ENCODE assay signal across 25 cellular contexts in genomic region chr4:114926508-114926907, GRCh38.
DNase-seq lines count a peak whose midpoint lies in the region; ATAC-seq and TF ChIP-seq lines count a peak whose summit lies in the region.
"Had no signal": no experiment of that assay in that cellular context is flagged by ENCODE, and none has a peak within 500 bp of the region (broad histone marks: within the 10 kb centered on the region; RNA-seq: fewer than 3 reads in every experiment).

No MANE protein-coding gene starts in this region.

- DNase-seq in caudate nucleus (lab: John Stamatoyannopoulos, UW) = peak in 1 of 61 donors; percentile 5
- no peak for DNase-seq in sciatic nerve (ENCODE audit: low spot score)
- no peak for DNase-seq in ovary
- DNase-seq in aorta = no peak
- no peak for DNase-seq in AG08395 (ENCODE audit: low spot score)
- DNase-seq: CD4-positive, alpha-beta memory T cell; DND-41; GM23248; NCI-H1092; NCI-H1436 treated with DMSO at 0.1 percent for 48 hours; NCI-H2029; NCI-H2227 treated with DMSO at 0.1 percent for 48 hours; NCI-H510A; NK-92 treated with Interleukin-12 subunit alpha and Interleukin-12 subunit beta, amount 100 ng/mL, for 24 hours; SHP77 treated with DMSO at 0.1 percent for 48 hours; SK-N-SH had no signal

- TF ChIP-seq POLR2A in ovary (IDR thresholded peaks at IDR 0.05) = no peak

- TF ChIP-seq EP300 in ovary (IDR thresholded peaks at IDR 0.05) = no peak

- intact Hi-C loops in sciatic nerve (cut with DNase I) = no loop called here
- intact Hi-C loops in ovary (cut with DNase I) = no loop called here
- intact Hi-C loops in aorta (cut with DNase I) = no loop called here

- H3K36me3 ChIP-seq in ovary (no peaks in the 10 kb centered on the region), aorta (ENCODE audit: control insufficient read depth in 1 of 2, insufficient read depth in 2 of 2, low read length in 1 of 2) (no peaks in the 10 kb centered on the region)
- H3K36me3 ChIP-seq: BLaER1, HAP-1 had no signal

- TF ChIP-seq CTCF in ovary (IDR thresholded peaks at IDR 0.05) = no peak

- H3K27me3 ChIP-seq in layer of hippocampus (ENCODE audit: control insufficient read depth, insufficient read depth, low read length) = no peaks in the 10 kb centered on the region
- no peaks in the 10 kb centered on the region for H3K27me3 ChIP-seq in ovary
- H3K27me3 ChIP-seq in aorta (ENCODE audit: control insufficient read depth in 1 of 2, insufficient read depth in 2 of 2, low read length in 1 of 2) = no peaks in the 10 kb centered on the region
- H3K27me3 ChIP-seq: BLaER1 had no signal

- ATAC-seq in sciatic nerve (peak; percentile 63), GM18520 (IDR thresholded peaks at IDR 0.05; ENCODE audit: unreplicated experiment) (no peak), aorta (ENCODE audit: low FRiP score) (no peak)
- ATAC-seq: GM12878, HepG2, K562 had no signal

- no peak overlapping the region for H3K4me3 ChIP-seq in ovary
- H3K4me3 ChIP-seq in aorta (ENCODE audit: low read length in 2 of 2) = no peak overlapping the region
- H3K4me3 ChIP-seq: BLaER1, GM12878, GM23248, HAP-1, K562 had no signal

- H3K9me3 ChIP-seq in ovary = no peaks in the 10 kb centered on the region
- no peaks in the 10 kb centered on the region for H3K9me3 ChIP-seq in aorta (ENCODE audit: control insufficient read depth, low read length)
- H3K9me3 ChIP-seq: BLaER1, HAP-1, SK-N-SH had no signal

- no peaks in the 10 kb centered on the region for H3K4me1 ChIP-seq in ovary (ENCODE audit: insufficient read depth)
- no peaks in the 10 kb centered on the region for H3K4me1 ChIP-seq in aorta (ENCODE audit: control insufficient read depth in 1 of 2, insufficient read depth in 2 of 2, low read length in 2 of 2)
- H3K4me1 ChIP-seq: BLaER1, HAP-1 had no signal

- peak overlapping the region; percentile 84 for H3K27ac ChIP-seq in caudate nucleus (ENCODE audit: low read depth, low read length)
- H3K27ac ChIP-seq in layer of hippocampus (ENCODE audit: low read depth, low read length) = peak overlapping the region; percentile 74
- H3K27ac ChIP-seq in ovary = no peak overlapping the region
- H3K27ac ChIP-seq in aorta (ENCODE audit: low read depth in 1 of 2, low read length in 2 of 2) = no peak overlapping the region
- H3K27ac ChIP-seq: BLaER1, GM23248, HL-60, RWPE1 had no signal

Comparison
In these comparisons a context has a peak if more than half of its experiments do, and no peak if none do; other contexts are left out.
1. H3K27ac ChIP-seq: peak in caudate nucleus (single experiment) and layer of hippocampus (single experiment); none in ovary (0 of 2) and aorta (0 of 2).